28 cellular contexts compared by ENCODE assay signal in genomic region chr1:31261916-31262315, GRCh38. TPM values are rescaled to one million over a fixed set of nuclear protein-coding genes. Genes with fewer than 3 reads are reported as not detected.
"Had no signal": no experiment of that assay in that cellular context is flagged by ENCODE, and none has a peak within 500 bp of the region (broad histone marks: within the 10 kb centered on the region; RNA-seq: fewer than 3 reads in every experiment).

No MANE protein-coding gene starts in this region.

- H3K9me3 ChIP-seq: heart left ventricle had no signal

- H3K27me3 ChIP-seq: brain microvascular endothelial cell, dorsolateral prefrontal cortex, heart left ventricle had no signal

- H3K4me3 ChIP-seq: coronary artery, dorsolateral prefrontal cortex, heart left ventricle had no signal

- H3K27ac ChIP-seq: brain microvascular endothelial cell, coronary artery, heart left ventricle had no signal

- ATAC-seq: activated naive CD4-positive, alpha-beta T cell treated with anti-CD3 and anti-CD28 coated beads, Interleukin-2, amount 50 U/mL, for 72 hours; activated T-cell treated with anti-CD3 and anti-CD28 coated beads, Interleukin-2, amount 50 U/mL, for 72 hours; esophagus mucosa; heart left ventricle; WTC11 had no signal

- DNase-seq: activated CD4-positive, alpha-beta memory T cell treated with anti-CD3 and anti-CD28 coated beads, Interleukin-2, amount 10 ng/mL, durations not matched to agents 7 days and 5 days; activated CD4-positive, alpha-beta T cell treated with anti-CD3 and anti-CD28 coated beads for 1 hour; activated CD4-positive, alpha-beta T cell treated with anti-CD3 and anti-CD28 coated beads for 4 hours; activated CD4-positive, alpha-beta T cell treated with anti-CD3 and anti-CD28 coated beads, Interleukin-2, amount 10 ng/mL, durations not matched to agents 7 days and 5 days; activated CD4-positive, alpha-beta T cell treated with anti-CD3 and anti-CD28 coated beads, Interleukin-2, amount 50 U/mL, for 4 hours; activated CD8-positive, alpha-beta memory T cell treated with anti-CD3 and anti-CD28 coated beads, Interleukin-2, amount 50 U/mL, for 48 hours; activated gamma-delta T cell; activated naive CD4-positive, alpha-beta T cell; activated naive CD4-positive, alpha-beta T cell treated with anti-CD3 and anti-CD28 coated beads, Interleukin-2, amount 10 ng/mL, durations not matched to agents 7 days and 5 days; activated naive CD8-positive, alpha-beta T cell treated with anti-CD3 and anti-CD28 coated beads, Interleukin-2, amount 10 ng/mL, durations not matched to agents 7 days and 5 days; activated T-cell treated with anti-CD3 and anti-CD28 coated beads for 4 hours; activated T-cell treated with anti-CD3 and anti-CD28 coated beads, Interleukin-2, amount 50 U/mL, for 24 hours; activated T-cell treated with anti-CD3 and anti-CD28 coated beads, Interleukin-2, amount 50 U/mL, for 72 hours; amniotic stem cell; anterior cingulate cortex; brain microvascular endothelial cell; dorsolateral prefrontal cortex; effector memory CD4-positive, alpha-beta T cell; endodermal cell; foreskin fibroblast; glutamatergic neuron; heart left ventricle; T-helper 2 cell had no signal

RNA-seq across cellular contexts. Expression of gene NKAIN1, which starts 22.2 kb away (rescaled TPM):
- total RNA-seq: activated CD4-positive, alpha-beta memory T cell treated with anti-CD3 and anti-CD28 coated beads, Interleukin-2, amount 10 ng/mL, durations not matched to agents 7 days and 5 days; activated naive CD4-positive, alpha-beta T cell treated with anti-CD3 and anti-CD28 coated beads, Interleukin-2, amount 50 U/mL, for 72 hours; activated T-cell treated with anti-CD3 and anti-CD28 coated beads, Interleukin-2, amount 50 U/mL, for 72 hours; bronchial epithelial cell had no signal
- polyA plus RNA-seq: heart left ventricle had no signal
